Comparison of ENCODE assay signal across 1 cellular context in the genomic region with DNA sequence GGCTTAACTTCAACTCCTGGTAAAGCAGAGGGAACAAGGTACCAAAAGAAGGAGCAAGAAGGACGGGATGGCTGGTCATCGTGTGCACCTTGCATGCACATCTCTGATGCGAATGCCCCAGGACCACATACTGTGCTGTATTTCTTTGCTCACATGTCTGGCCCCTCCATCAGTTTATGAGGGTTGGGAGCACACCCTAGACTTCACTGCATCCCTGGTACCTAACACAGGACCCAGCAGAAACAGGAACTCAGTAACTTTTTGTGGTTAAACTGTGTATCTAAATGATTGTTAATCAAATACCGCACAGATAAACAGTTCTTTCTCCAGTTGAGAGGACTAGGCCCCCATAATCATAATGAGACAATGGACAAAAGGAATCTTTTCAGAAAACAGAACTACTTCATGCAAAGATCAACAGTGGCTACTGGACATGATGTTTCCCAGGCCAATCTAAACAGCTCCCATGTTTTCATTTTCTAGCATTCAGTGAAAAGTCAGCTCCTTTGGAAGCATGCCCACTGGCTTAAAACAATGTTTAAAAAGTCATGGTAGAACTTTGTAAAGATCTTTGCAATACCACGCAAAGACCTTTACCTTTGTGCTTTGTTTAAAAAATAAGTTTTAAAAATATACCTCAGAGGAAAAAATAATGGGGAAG.
TF ChIP-seq lines count a peak whose summit lies in the region.

No MANE protein-coding gene starts in this region.

TF ChIP-seq in IMR-90, 13 proteins besides CTCF, POLR2A, EP300 and RAD21:
- TF ChIP-seq FOS (IDR thresholded peaks at IDR 0.05; ENCODE audit: low read depth, low read length) (no peak), MAFK (IDR thresholded peaks at IDR 0.05; ENCODE audit: low read depth, low read length) (no peak), SMC3 (IDR thresholded peaks at IDR 0.05; ENCODE audit: low read depth, low read length) (no peak), NFE2L2 (IDR thresholded peaks at IDR 0.05; ENCODE audit: low read depth, low read length) (no peak), CEBPB (IDR thresholded peaks at IDR 0.05; ENCODE audit: low read depth, low read length) (no peak), USF2 (IDR thresholded peaks at IDR 0.05; ENCODE audit: low read depth, low read length) (no peak), RFX5 (IDR thresholded peaks at IDR 0.05; ENCODE audit: low read depth, low read length) (no peak), BHLHE40 (IDR thresholded peaks at IDR 0.05; ENCODE audit: low read depth, low read length) (no peak), CHD1 (IDR thresholded peaks at IDR 0.05; ENCODE audit: low read depth, low read length) (no peak), MXI1 (IDR thresholded peaks at IDR 0.05; ENCODE audit: borderline replicate concordance, low read depth, low read length) (no peak), MAZ (IDR thresholded peaks at IDR 0.05; ENCODE audit: borderline replicate concordance, low read depth, low read length) (no peak), RCOR1 (IDR thresholded peaks at IDR 0.05; ENCODE audit: insufficient replicate concordance, low read length) (no peak)
- TF ChIP-seq, protein P1, sequence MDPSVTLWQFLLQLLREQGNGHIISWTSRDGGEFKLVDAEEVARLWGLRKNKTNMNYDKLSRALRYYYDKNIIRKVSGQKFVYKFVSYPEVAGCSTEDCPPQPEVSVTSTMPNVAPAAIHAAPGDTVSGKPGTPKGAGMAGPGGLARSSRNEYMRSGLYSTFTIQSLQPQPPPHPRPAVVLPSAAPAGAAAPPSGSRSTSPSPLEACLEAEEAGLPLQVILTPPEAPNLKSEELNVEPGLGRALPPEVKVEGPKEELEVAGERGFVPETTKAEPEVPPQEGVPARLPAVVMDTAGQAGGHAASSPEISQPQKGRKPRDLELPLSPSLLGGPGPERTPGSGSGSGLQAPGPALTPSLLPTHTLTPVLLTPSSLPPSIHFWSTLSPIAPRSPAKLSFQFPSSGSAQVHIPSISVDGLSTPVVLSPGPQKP (IDR thresholded peaks at IDR 0.05; ENCODE audit: borderline replicate concordance, low read depth, low read length), result no peak
